In the genomic region with DNA sequence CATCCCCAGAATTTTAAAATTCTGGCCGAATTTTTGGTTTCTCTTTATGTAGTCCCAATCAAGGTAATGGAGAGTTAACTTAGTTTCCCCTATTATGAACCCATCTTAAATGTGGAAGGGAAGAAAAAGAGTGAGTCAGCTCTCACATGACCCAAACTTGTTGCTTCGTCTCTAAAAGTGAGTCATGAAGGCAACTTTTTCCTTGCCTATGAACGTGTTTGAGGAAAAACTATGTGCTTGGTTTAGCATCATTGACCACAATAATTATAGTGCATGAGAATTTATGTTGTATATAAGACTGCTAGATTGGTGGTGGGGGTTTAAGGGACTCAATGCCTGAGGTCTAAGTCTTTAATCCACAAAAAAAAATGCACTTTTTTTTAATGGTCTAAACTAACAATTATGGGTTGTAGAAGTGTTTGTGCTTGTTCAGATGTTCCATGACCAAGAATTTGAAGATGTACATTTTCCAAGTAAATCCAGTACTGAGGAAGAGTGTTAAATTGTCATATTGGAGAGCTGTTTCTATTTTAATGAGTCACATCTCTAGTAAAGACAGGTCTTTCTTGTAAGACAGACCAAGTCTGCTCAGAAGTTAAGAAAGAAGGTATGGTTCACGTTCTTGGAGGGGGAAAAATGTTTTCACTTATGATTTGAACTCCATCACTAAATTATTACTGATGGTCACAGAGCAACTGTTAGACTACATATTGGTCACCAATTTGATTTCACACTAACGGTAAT, we compare ENCODE assay signal across 10 cellular contexts.
DNase-seq lines count a peak whose midpoint lies in the region; ATAC-seq and TF ChIP-seq lines count a peak whose summit lies in the region.
"Had no signal": no experiment of that assay in that cellular context is flagged by ENCODE, and none has a peak within 500 bp of the region (broad histone marks: within the 10 kb centered on the region; RNA-seq: fewer than 3 reads in every experiment).

No MANE protein-coding gene starts in this region.

- H3K4me3 Mint-ChIP-seq in HFFc6, result peak overlapping the region; percentile 14; the same call in 1 of the 2 replicates
- no peak overlapping the region for H3K4me3 Mint-ChIP-seq in natural killer cell treated with Interleukin-12 subunit alpha and Interleukin-12 subunit beta and Interleukin-15 and Interleukin-18, amount 100 ng/mL, for 72 hours

- no peak overlapping the region for H3K4me3 ChIP-seq in fibroblast of pulmonary artery (replicated peaks; ENCODE audit: low read depth, low read length)
- H3K4me3 ChIP-seq: cardiac muscle cell had no signal

- peaks cover 39% of the 10 kb centered on the region for H3K4me1 Mint-ChIP-seq in HFFc6 (ENCODE audit: low read depth)
- no peaks in the 10 kb centered on the region for H3K4me1 Mint-ChIP-seq in natural killer cell treated with Interleukin-12 subunit alpha and Interleukin-12 subunit beta and Interleukin-15 and Interleukin-18, amount 100 ng/mL, for 72 hours (ENCODE audit: low read depth in 2 of 2)

- DNase-seq in HFFc6 (peak; percentile 86), SIG-M5 (lab: John Stamatoyannopoulos, UW) (peak; percentile 28), fibroblast of pulmonary artery (ENCODE audit: low read depth) (peak; percentile 85), stromal cell of bone marrow (ENCODE audit: low read depth) (peak; percentile 93), NCI-H128 (lab: John Stamatoyannopoulos, UW; ENCODE audit: unreplicated experiment) (no peak)
- no peak for DNase-seq in natural killer cell treated with Interleukin-12 subunit alpha and Interleukin-12 subunit beta and Interleukin-15 and Interleukin-18, amount 100 ng/mL, for 72 hours (ENCODE audit: low spot score)
- DNase-seq in activated CD8-positive, alpha-beta memory T cell treated with anti-CD3 and anti-CD28 coated beads, Interleukin-2, amount 50 U/mL, for 48 hours, result no peak
- DNase-seq: activated CD4-positive, alpha-beta T cell treated with anti-CD3 and anti-CD28 coated beads, Interleukin-2, amount 50 U/mL, for 1 hour had no signal

- no peak for ATAC-seq in GM21576 (IDR thresholded peaks at IDR 0.05; ENCODE audit: unreplicated experiment)
- ATAC-seq in natural killer cell treated with Interleukin-12 subunit alpha and Interleukin-12 subunit beta and Interleukin-15 and Interleukin-18, amount 100 ng/mL, for 72 hours, result no peak

- no peak for TF ChIP-seq CTCF in HFFc6 (IDR thresholded peaks at IDR 0.05)
- TF ChIP-seq CTCF in fibroblast of pulmonary artery (IDR thresholded peaks at IDR 0.05; ENCODE audit: low read length, missing control alignments), result no peak

- peak overlapping the region; percentile 78 for H3K27ac Mint-ChIP-seq in HFFc6
- no peak overlapping the region for H3K27ac Mint-ChIP-seq in natural killer cell treated with Interleukin-12 subunit alpha and Interleukin-12 subunit beta and Interleukin-15 and Interleukin-18, amount 100 ng/mL, for 72 hours

- no peaks in the 10 kb centered on the region for H3K27me3 Mint-ChIP-seq in HFFc6 (ENCODE audit: insufficient read depth)
- H3K27me3 Mint-ChIP-seq in natural killer cell treated with Interleukin-12 subunit alpha and Interleukin-12 subunit beta and Interleukin-15 and Interleukin-18, amount 100 ng/mL, for 72 hours, result no peaks in the 10 kb centered on the region

- no peaks in the 10 kb centered on the region; the same call in 1 of the 2 replicates for H3K9me3 Mint-ChIP-seq in HFFc6
- H3K9me3 Mint-ChIP-seq in natural killer cell treated with Interleukin-12 subunit alpha and Interleukin-12 subunit beta and Interleukin-15 and Interleukin-18, amount 100 ng/mL, for 72 hours, result peaks cover 3% of the 10 kb centered on the region

- H3K36me3 Mint-ChIP-seq in HFFc6 (ENCODE audit: low read depth), result no peaks in the 10 kb centered on the region
- no peaks in the 10 kb centered on the region for H3K36me3 Mint-ChIP-seq in natural killer cell treated with Interleukin-12 subunit alpha and Interleukin-12 subunit beta and Interleukin-15 and Interleukin-18, amount 100 ng/mL, for 72 hours

Comparison
In these comparisons a context has a peak if more than half of its experiments do, and no peak if none do; other contexts are left out.
1. DNase-seq: peak in HFFc6 (single experiment), SIG-M5 (single experiment), fibroblast of pulmonary artery (single experiment) and stromal cell of bone marrow (single experiment); none in natural killer cell treated with Interleukin-12 subunit alpha and Interleukin-12 subunit beta and Interleukin-15 and Interleukin-18, amount 100 ng/mL, for 72 hours (single experiment), activated CD8-positive, alpha-beta memory T cell treated with anti-CD3 and anti-CD28 coated beads, Interleukin-2, amount 50 U/mL, for 48 hours (single experiment) and NCI-H128 (single experiment).